In genomic region chr7:133704436-133704835, GRCh38 we compare ENCODE assay signal across 18 cellular contexts.
"Had no signal": no experiment of that assay in that cellular context is flagged by ENCODE, and none has a peak within 500 bp of the region (broad histone marks: within the 10 kb centered on the region; RNA-seq: fewer than 3 reads in every experiment).

No MANE protein-coding gene starts in this region.

- H3K36me3 Mint-ChIP-seq: natural killer cell had no signal

- H3K9me3 ChIP-seq: body of pancreas, gastrocnemius medialis, mucosa of descending colon had no signal

- H3K36me3 ChIP-seq: gastrocnemius medialis, WERI-Rb-1 had no signal

- H3K4me3 Mint-ChIP-seq: activated CD8-positive, alpha-beta T cell treated with anti-CD3 and anti-CD28 coated beads, Interleukin-2, amount 10 ng/mL, durations not matched to agents 7 days and 5 days; activated T-cell treated with anti-CD3 and anti-CD28 coated beads, Interleukin-2, amount 50 U/mL, for 72 hours; natural killer cell; T-helper 1 cell treated with Interleukin-12 subunit alpha and Interleukin-12 subunit beta and Interleukin-4 antibody, amounts not matched to agents 30 μg/mL and 1 μg/mL, for 36 hours had no signal

- H3K27ac ChIP-seq: body of pancreas, gastrocnemius medialis, WERI-Rb-1 had no signal

- ATAC-seq: activated CD8-positive, alpha-beta T cell treated with anti-CD3 and anti-CD28 coated beads, Interleukin-2, amount 10 ng/mL, durations not matched to agents 7 days and 5 days; activated naive CD4-positive, alpha-beta T cell treated with anti-CD3 and anti-CD28 coated beads, Interleukin-2, amount 50 U/mL, for 72 hours; activated T-cell treated with anti-CD3 and anti-CD28 coated beads, Interleukin-2, amount 50 U/mL, for 72 hours; body of pancreas; gastrocnemius medialis; left colon; mucosa of descending colon; natural killer cell; stimulated activated naive CD8-positive, alpha-beta T cell treated with anti-CD3 and anti-CD28 coated beads, Interleukin-15, Interleukin-2, amounts not matched to agents 100 U/mL and 50 U/mL, for 24 hours had no signal

- DNase-seq: activated CD4-positive, alpha-beta T cell treated with anti-CD3 and anti-CD28 coated beads for 48 hours; activated CD8-positive, alpha-beta memory T cell treated with anti-CD3 and anti-CD28 coated beads, Interleukin-2, amount 50 U/mL, for 4 hours; activated CD8-positive, alpha-beta T cell treated with anti-CD3 and anti-CD28 coated beads, Interleukin-2, amount 10 ng/mL, durations not matched to agents 7 days and 5 days; activated gamma-delta T cell; activated T-cell treated with anti-CD3 and anti-CD28 coated beads, Interleukin-2, amount 50 U/mL, for 72 hours; amniotic stem cell; body of pancreas; effector memory CD4-positive, alpha-beta T cell; gastrocnemius medialis; left colon; mucosa of descending colon; natural killer cell; occipital lobe; stimulated activated naive CD8-positive, alpha-beta T cell treated with anti-CD3 and anti-CD28 coated beads, Interleukin-15, Interleukin-2, amounts not matched to agents 100 U/mL and 50 U/mL, for 24 hours; trophoblast cell; WERI-Rb-1 had no signal

- H3K4me1 ChIP-seq: body of pancreas had no signal

- H3K27me3 ChIP-seq: body of pancreas, gastrocnemius medialis had no signal

- H3K9me3 Mint-ChIP-seq: activated naive CD4-positive, alpha-beta T cell treated with anti-CD3 and anti-CD28 coated beads, Interleukin-2, amount 50 U/mL, for 72 hours; activated T-cell treated with anti-CD3 and anti-CD28 coated beads, Interleukin-2, amount 50 U/mL, for 72 hours; natural killer cell; T-helper 1 cell treated with Interleukin-12 subunit alpha and Interleukin-12 subunit beta and Interleukin-4 antibody, amounts not matched to agents 30 μg/mL and 1 μg/mL, for 36 hours had no signal

- H3K4me3 ChIP-seq: body of pancreas, gastrocnemius medialis, mucosa of descending colon had no signal

- H3K27ac Mint-ChIP-seq: activated CD8-positive, alpha-beta T cell treated with anti-CD3 and anti-CD28 coated beads, Interleukin-2, amount 10 ng/mL, durations not matched to agents 7 days and 5 days; activated naive CD4-positive, alpha-beta T cell treated with anti-CD3 and anti-CD28 coated beads, Interleukin-2, amount 50 U/mL, for 72 hours; activated T-cell treated with anti-CD3 and anti-CD28 coated beads, Interleukin-2, amount 50 U/mL, for 72 hours; natural killer cell; T-helper 1 cell treated with Interleukin-12 subunit alpha and Interleukin-12 subunit beta and Interleukin-4 antibody, amounts not matched to agents 30 μg/mL and 1 μg/mL, for 36 hours had no signal
